8 cellular contexts compared by ENCODE assay signal in the genomic region with DNA sequence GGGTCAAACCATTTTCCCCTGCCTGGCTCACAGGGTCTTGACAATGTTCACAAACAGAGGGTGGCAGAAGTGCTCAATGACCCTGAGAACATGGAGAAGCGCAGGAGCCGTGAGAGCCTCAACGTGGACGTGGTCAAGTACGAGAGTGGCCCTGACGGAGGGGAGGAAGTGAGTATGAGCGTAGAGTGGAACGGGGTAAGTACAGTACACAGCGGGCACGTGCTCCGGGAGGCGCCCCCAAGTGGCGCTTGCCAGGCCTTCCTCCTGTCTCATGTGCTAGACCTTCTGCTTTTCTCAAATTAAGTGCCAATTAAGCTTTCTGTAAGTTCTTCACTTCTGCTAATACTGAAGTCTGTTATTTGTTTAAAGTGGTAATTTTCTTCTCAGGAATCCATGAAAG. TPM values are rescaled to one million over a fixed set of nuclear protein-coding genes. Genes with fewer than 3 reads are reported as not detected.
DNase-seq lines count a peak whose midpoint lies in the region; ATAC-seq and TF ChIP-seq lines count a peak whose summit lies in the region.

No MANE protein-coding gene starts in this region.

- H3K36me3 ChIP-seq in CD4-positive, alpha-beta memory T cell (ENCODE audit: insufficient read depth, low read length) = peaks cover 48% of the 10 kb centered on the region
- H3K36me3 ChIP-seq in heart right ventricle = peaks cover 0 to 100% (median 90%) of the 10 kb centered on the region in 9 donors

- no peaks in the 10 kb centered on the region for H3K9me3 ChIP-seq in CD4-positive, alpha-beta memory T cell (ENCODE audit: control insufficient read depth in 1 of 2, low read length in 2 of 2)
- H3K9me3 ChIP-seq in heart right ventricle = no peaks in the 10 kb centered on the region

- WGBS in heart right ventricle, 2 donors = 44 to 46% methylated on average over 13 of the region's 13 CpGs

- H3K9me3 Mint-ChIP-seq in CD4-positive, alpha-beta memory T cell = no peaks in the 10 kb centered on the region
- H3K9me3 Mint-ChIP-seq in activated T-cell treated with anti-CD3 and anti-CD28 coated beads, Interleukin-2, amount 50 U/mL, for 72 hours = no peaks in the 10 kb centered on the region

- CTCF ChIA-PET in CD4-positive, alpha-beta memory T cell (lab: Charles Lee; ENCODE audit: partially characterized antibody) = interaction anchor here (1.4 to 1.6 kb wide), 2 partner anchors 18 to 51 kb away, joined by 4 read pairs; no protein-coding TSS in a partner anchor

- H3K27ac ChIP-seq in CD4-positive, alpha-beta memory T cell (ENCODE audit: low read depth, low read length) = no peak overlapping the region
- peak overlapping the region in 3 of 10 donors; percentile 14 to 45 (median 31) for H3K27ac ChIP-seq in heart right ventricle

- H3K27ac Mint-ChIP-seq in CD4-positive, alpha-beta memory T cell = peak overlapping the region in 5 of 7 donors; percentile 15 to 91 (median 59)
- H3K27ac Mint-ChIP-seq in activated T-cell treated with anti-CD3 and anti-CD28 coated beads, Interleukin-2, amount 50 U/mL, for 72 hours = no peak overlapping the region

- H3K4me3 Mint-ChIP-seq in CD4-positive, alpha-beta memory T cell = no peak overlapping the region
- no peak overlapping the region for H3K4me3 Mint-ChIP-seq in activated T-cell treated with anti-CD3 and anti-CD28 coated beads, Interleukin-2, amount 50 U/mL, for 72 hours

- intact Hi-C loops in CD4-positive, alpha-beta memory T cell (cut with micrococcal nuclease) = loop anchor here (1.0 to 2.0 kb wide), 2 partner anchors 73 to 107 kb away; no protein-coding TSS in a partner anchor
- intact Hi-C loops in heart right ventricle (cut with DNase I) = loop anchor here in 3 of 10 donors (5.0 to 10.0 kb wide), 2 partner anchors 43 to 105 kb away; no protein-coding TSS in a partner anchor

- no peaks in the 10 kb centered on the region for H3K27me3 ChIP-seq in CD4-positive, alpha-beta memory T cell (ENCODE audit: insufficient read depth, low read length)
- no peaks in the 10 kb centered on the region for H3K27me3 ChIP-seq in heart right ventricle

- H3K27me3 Mint-ChIP-seq in CD4-positive, alpha-beta memory T cell = no peaks in the 10 kb centered on the region
- H3K27me3 Mint-ChIP-seq in activated T-cell treated with anti-CD3 and anti-CD28 coated beads, Interleukin-2, amount 50 U/mL, for 72 hours (ENCODE audit: low read depth) = no peaks in the 10 kb centered on the region

- peak in 4 of 5 donors; percentile 9 to 28 (median 22) for DNase-seq in CD4-positive, alpha-beta memory T cell
- peak; percentile 32 for DNase-seq in NCI-H69 (lab: John Stamatoyannopoulos, UW)
- peak; percentile 43 to 48 for DNase-seq in activated T-cell treated with anti-CD3 and anti-CD28 coated beads, Interleukin-2, amount 50 U/mL, for 72 hours
- peak in 1 of 2 donors; percentile 42 for DNase-seq in heart right ventricle
- peak; percentile 22 to 23 for DNase-seq in stimulated activated CD4-positive, alpha-beta T cell treated with anti-CD3 and anti-CD28 coated beads, Interleukin-4, amount 100 ng/mL, for 48 hours (ENCODE audit: low read depth in 2 of 2)

- H3K36me3 Mint-ChIP-seq in CD4-positive, alpha-beta memory T cell = peaks cover 47 to 81% of the 10 kb centered on the region in 2 donors
- peaks cover 5 to 14% of the 10 kb centered on the region in 2 donors for H3K36me3 Mint-ChIP-seq in activated T-cell treated with anti-CD3 and anti-CD28 coated beads, Interleukin-2, amount 50 U/mL, for 72 hours (ENCODE audit: insufficient read depth in 2 of 2)

- H3K4me1 Mint-ChIP-seq in CD4-positive, alpha-beta memory T cell = peaks cover 0 to 1% (median 0%) of the 10 kb centered on the region in 4 donors
- H3K4me1 Mint-ChIP-seq in activated T-cell treated with anti-CD3 and anti-CD28 coated beads, Interleukin-2, amount 50 U/mL, for 72 hours (ENCODE audit: low read depth) = no peaks in the 10 kb centered on the region

- H3K4me3 ChIP-seq in CD4-positive, alpha-beta memory T cell (ENCODE audit: low read length in 2 of 2) = no peak overlapping the region
- no peak overlapping the region for H3K4me3 ChIP-seq in heart right ventricle

- ATAC-seq in GM21367 (IDR thresholded peaks at IDR 0.05; ENCODE audit: unreplicated experiment) (peak; percentile 75), heart right ventricle (peak in 7 of 8 donors; percentile 46 to 82 (median 77)), GM21447 (IDR thresholded peaks at IDR 0.05; ENCODE audit: unreplicated experiment) (no peak), HG02938 (IDR thresholded peaks at IDR 0.05; ENCODE audit: unreplicated experiment) (no peak)
- peak; percentile 83 to 85 for ATAC-seq in activated T-cell treated with anti-CD3 and anti-CD28 coated beads, Interleukin-2, amount 50 U/mL, for 72 hours (replicated peaks in 1 of 2)

- H3K4me1 ChIP-seq in CD4-positive, alpha-beta memory T cell (ENCODE audit: insufficient read depth, low read length) = no peaks in the 10 kb centered on the region
- H3K4me1 ChIP-seq in heart right ventricle = peaks cover 0 to 47% (median 16%) of the 10 kb centered on the region in 9 donors

- TF ChIP-seq CTCF in heart right ventricle (IDR thresholded peaks at IDR 0.05) = peak in 7 of 9 donors; percentile 24 to 60 (median 50)

- POLR2A ChIA-PET in CD4-positive, alpha-beta memory T cell (lab: Charles Lee; ENCODE audit: partially characterized antibody) = no interaction called here

RNA-seq across cellular contexts. Expression of a gene that starts 35.9 kb away (rescaled TPM):
- 10 to 100 TPM; 10.3 to 12.6 TPM for total RNA-seq in CD4-positive, alpha-beta memory T cell
- polyA plus RNA-seq in CD4-positive, alpha-beta memory T cell = 1 to 10 TPM; 2.2 to 3.2 TPM
- total RNA-seq in activated T-cell treated with anti-CD3 and anti-CD28 coated beads, Interleukin-2, amount 50 U/mL, for 72 hours = 10 to 100 TPM; 31.5 to 47.4 TPM
- total RNA-seq in heart right ventricle = 1 to 10 TPM; 1.0 to 4.4 (median 3.0) TPM
- 1 to 10 TPM; 2.0 to 4.2 TPM for polyA plus RNA-seq in heart right ventricle

RNA-seq across cellular contexts. Expression of a gene that starts 36.3 kb away (rescaled TPM):
- total RNA-seq in CD4-positive, alpha-beta memory T cell = 10 to 100 TPM; 17.4 to 18.8 TPM
- polyA plus RNA-seq in CD4-positive, alpha-beta memory T cell = 10 to 100 TPM; 17.2 to 18.0 TPM
- total RNA-seq in activated T-cell treated with anti-CD3 and anti-CD28 coated beads, Interleukin-2, amount 50 U/mL, for 72 hours = 10 to 100 TPM; 11.6 to 15.7 TPM
- 10 to 100 TPM; 43.5 to 64.9 (median 54.5) TPM for total RNA-seq in heart right ventricle
- 10 to 100 TPM; 44.5 to 88.8 TPM for polyA plus RNA-seq in heart right ventricle

RNA-seq across cellular contexts. Expression of a gene that starts 50.3 kb away (rescaled TPM):
- total RNA-seq in CD4-positive, alpha-beta memory T cell = 100 to 1,000 TPM; 242 to 278 TPM
- 10 to 100 TPM; 31.8 to 88.9 TPM for polyA plus RNA-seq in CD4-positive, alpha-beta memory T cell
- 100 to 1,000 TPM; 165 to 177 TPM for total RNA-seq in activated T-cell treated with anti-CD3 and anti-CD28 coated beads, Interleukin-2, amount 50 U/mL, for 72 hours
- total RNA-seq in heart right ventricle = 100 to 1,000 TPM; 123 to 166 (median 146) TPM
- polyA plus RNA-seq in heart right ventricle = 100 to 1,000 TPM; 151 to 220 TPM

Comparison
In these comparisons a context has a peak if more than half of its experiments do, and no peak if none do; other contexts are left out.
1. ATAC-seq: peak in GM21367 (single experiment), activated T-cell treated with anti-CD3 and anti-CD28 coated beads, Interleukin-2, amount 50 U/mL, for 72 hours (2 of 2) and heart right ventricle (7 of 8); none in GM21447 (single experiment) and HG02938 (single experiment).